In the genomic region with DNA sequence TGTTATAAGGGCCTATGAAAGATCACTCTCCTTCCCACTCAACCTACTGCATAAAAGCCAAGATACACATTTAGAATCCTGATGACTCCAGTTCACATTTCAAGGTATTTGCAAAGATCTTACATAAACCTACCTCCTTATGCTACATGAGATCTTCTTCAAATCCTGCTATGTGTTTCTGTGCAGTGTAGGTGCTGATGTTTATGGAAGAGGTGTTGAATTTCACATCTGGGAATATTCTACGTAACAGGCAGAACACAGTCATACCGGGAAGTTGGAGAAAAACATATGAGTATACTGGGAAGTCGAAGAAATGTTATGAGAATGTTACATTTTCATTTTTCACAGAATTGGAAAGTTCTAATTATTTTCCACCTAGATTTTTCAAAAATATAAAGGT, we compare ENCODE assay signal across 18 cellular contexts.
DNase-seq lines count a peak whose midpoint lies in the region; ATAC-seq, FAIRE-seq and TF ChIP-seq lines count a peak whose summit lies in the region.
"Had no signal": no experiment of that assay in that cellular context is flagged by ENCODE, and none has a peak within 500 bp of the region (broad histone marks: within the 10 kb centered on the region; RNA-seq: fewer than 3 reads in every experiment).

No MANE protein-coding gene starts in this region.

- ATAC-seq in right lobe of liver, result peak; percentile 6 to 66 (median 27)
- no peak for ATAC-seq in GM21528 (IDR thresholded peaks at IDR 0.05; ENCODE audit: low FRiP score, unreplicated experiment)
- ATAC-seq: SK-N-SH treated with all-trans-retinoic acid at 6 μM for 48 hours had no signal

- H3K4me3 ChIP-seq in right lobe of liver, result peak overlapping the region; percentile 4 to 19 (median 8)
- no peak overlapping the region for H3K4me3 ChIP-seq in kidney (ENCODE audit: low read length in 2 of 2)
- H3K4me3 ChIP-seq: PC-9 had no signal

- no peak overlapping the region for H3K9ac ChIP-seq in kidney (ENCODE audit: low read length in 2 of 2)

- DNase-seq in SHP77 treated with DMSO at 0.1 percent for 48 hours (lab: John Stamatoyannopoulos, UW) (peak; percentile 3), SHP77 (lab: John Stamatoyannopoulos, UW) (no peak), amniotic epithelial cell (ENCODE audit: low read depth) (peak; percentile 29), right lobe of liver (no peak), kidney (no peak), NOMO-1 (lab: John Stamatoyannopoulos, UW; ENCODE audit: unreplicated experiment in 2 of 2) (no peak)
- DNase-seq: DMS79, Kasumi-1, NCI-H1417, NCI-H187, NCI-H2107, NCI-H2227 treated with DMSO at 0.1 percent for 48 hours, NCI-H526, PC-9, RPMI8226 had no signal

- no peak for FAIRE-seq in kidney (lab: Jason Lieb, UNC)
- FAIRE-seq: A204.1 had no signal

- no peaks in the 10 kb centered on the region for H3K27me3 ChIP-seq in right lobe of liver

- peaks cover 0 to 10% (median 0%) of the 10 kb centered on the region in 4 donors for H3K4me1 ChIP-seq in right lobe of liver
- H3K4me1 ChIP-seq in kidney (ENCODE audit: control insufficient read depth in 1 of 2, insufficient read depth in 1 of 2, low read depth in 1 of 2, low read length in 2 of 2), result no peaks in the 10 kb centered on the region

- TF ChIP-seq POLR2A in right lobe of liver (IDR thresholded peaks at IDR 0.05), result no peak

- peak overlapping the region; percentile 5 to 37 (median 29) for H3K27ac ChIP-seq in right lobe of liver
- H3K27ac ChIP-seq in kidney (ENCODE audit: low read depth in 2 of 2, low read length in 2 of 2), result no peak overlapping the region
- H3K27ac ChIP-seq: PC-9 had no signal

- H3K36me3 ChIP-seq in right lobe of liver (no peaks in the 10 kb centered on the region), kidney (ENCODE audit: control insufficient read depth in 1 of 2, insufficient read depth in 2 of 2, low read length in 2 of 2) (no peaks in the 10 kb centered on the region)

- H3K9me3 ChIP-seq in right lobe of liver (no peaks in the 10 kb centered on the region), kidney (ENCODE audit: control insufficient read depth in 1 of 2, low read length in 2 of 2) (no peaks in the 10 kb centered on the region)

- WGBS in right lobe of liver (ENCODE audit: insufficient coverage, low coverage, low lambda C conversion rate, missing lambda C conversion rate), result 31% methylated on average over 3 of the region's 3 CpGs

- TF ChIP-seq CTCF in right lobe of liver (IDR thresholded peaks at IDR 0.05), result no peak
- TF ChIP-seq CTCF in kidney (IDR thresholded peaks at IDR 0.05; ENCODE audit: borderline replicate concordance, extremely low read depth, insufficient read depth), result no peak

- intact Hi-C loops in right lobe of liver (cut with DNase I) (no loop called here), kidney (cut with DNase I) (no loop called here)

Comparison
In these comparisons a context has a peak if more than half of its experiments do, and no peak if none do; other contexts are left out.
1. DNase-seq: peak in SHP77 treated with DMSO at 0.1 percent for 48 hours (single experiment) and amniotic epithelial cell (single experiment); none in SHP77 (0 of 2), right lobe of liver (0 of 3), kidney (single experiment) and NOMO-1 (0 of 2).
2. H3K27ac ChIP-seq: peak in right lobe of liver (3 of 3); none in kidney (0 of 2).
3. H3K4me3 ChIP-seq: peak in right lobe of liver (3 of 3); none in kidney (0 of 2).